In the genomic region with DNA sequence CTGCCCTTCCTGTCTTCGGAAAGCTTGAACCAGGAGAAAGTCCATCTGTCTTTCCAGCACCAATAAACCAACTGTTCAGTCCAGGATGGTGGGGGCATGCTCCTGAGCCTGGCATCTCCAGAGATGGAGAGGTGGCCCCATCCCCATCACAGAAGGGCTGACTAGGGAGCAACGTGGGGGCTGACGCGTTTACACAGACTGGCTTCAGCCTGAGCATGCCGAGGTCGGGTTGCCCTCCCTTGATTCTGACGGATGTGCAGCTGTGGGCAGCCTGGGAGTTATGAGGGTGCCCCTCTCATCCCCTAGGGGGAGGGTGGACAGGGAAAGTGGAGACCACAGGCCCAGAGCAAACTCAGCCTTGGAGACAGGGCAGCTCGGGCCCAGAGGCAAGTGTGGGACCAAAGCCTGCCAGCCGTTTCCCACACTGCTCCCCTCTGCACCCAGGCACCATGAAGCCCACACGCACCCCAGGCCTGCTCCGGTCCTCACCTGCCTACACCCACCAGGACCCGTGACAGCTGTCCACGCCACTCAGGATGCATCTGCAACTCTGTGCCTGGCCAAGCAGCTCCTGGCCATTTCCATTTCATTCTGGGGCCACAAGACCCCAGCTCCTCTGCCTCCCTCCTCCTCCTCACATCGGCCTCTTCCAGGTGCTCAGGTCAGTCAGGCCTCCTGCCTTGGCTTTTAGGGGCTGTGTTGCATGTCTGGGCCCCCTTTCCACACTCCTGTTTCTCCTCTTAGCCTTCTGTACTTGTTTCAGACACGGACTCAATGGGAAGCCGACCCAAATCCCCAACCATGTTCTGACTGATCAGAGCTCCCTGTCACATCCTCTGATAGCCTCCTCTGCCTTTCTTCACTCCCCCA, we compare ENCODE assay signal across 15 cellular contexts. TPM values are rescaled to one million over a fixed set of nuclear protein-coding genes. Genes with fewer than 3 reads are reported as not detected.
A peak's percentile ranks its signal among the peaks of the same experiment; 100 is the strongest.
DNase-seq lines count a peak whose midpoint lies in the region; ATAC-seq, FAIRE-seq and TF ChIP-seq lines count a peak whose summit lies in the region.
"Had no signal": no experiment of that assay in that cellular context is flagged by ENCODE, and none has a peak within 500 bp of the region (broad histone marks: within the 10 kb centered on the region; RNA-seq: fewer than 3 reads in every experiment).

No MANE protein-coding gene starts in this region.

- no peak for TF ChIP-seq EP300 in suprapubic skin (IDR thresholded peaks at IDR 0.05)

- no peak for FAIRE-seq in GM12892 (lab: Jason Lieb, UNC)
- FAIRE-seq: GM19239, keratinocyte, TTC549 had no signal

- TF ChIP-seq POLR2A in suprapubic skin (IDR thresholded peaks at IDR 0.05): no peak
- no peak for TF ChIP-seq POLR2A in GM12892 (IDR thresholded peaks at IDR 0.05; ENCODE audit: low read depth, low read length)
- TF ChIP-seq POLR2A in erythroblast (IDR thresholded peaks at IDR 0.05; ENCODE audit: low read length): no peak

- H3K36me3 ChIP-seq in WERI-Rb-1 (no peaks in the 10 kb centered on the region), lower lobe of right lung (no peaks in the 10 kb centered on the region), suprapubic skin (no peaks in the 10 kb centered on the region)
- H3K36me3 ChIP-seq: BE2C had no signal

- TF ChIP-seq CTCF in WERI-Rb-1 (IDR thresholded peaks at IDR 0.05; ENCODE audit: low read depth, low read length): no peak
- TF ChIP-seq CTCF in lower lobe of right lung (IDR thresholded peaks at IDR 0.05): no peak
- TF ChIP-seq CTCF in suprapubic skin (IDR thresholded peaks at IDR 0.05): no peak

- H3K27ac ChIP-seq in WERI-Rb-1: no peak overlapping the region
- peak overlapping the region; percentile 48 for H3K27ac ChIP-seq in caudate nucleus (ENCODE audit: low read depth, low read length)
- no peak overlapping the region for H3K27ac ChIP-seq in lower lobe of right lung
- no peak overlapping the region for H3K27ac ChIP-seq in suprapubic skin
- H3K27ac ChIP-seq: heart left ventricle had no signal

- ATAC-seq in lower lobe of right lung: no peak
- ATAC-seq: heart left ventricle had no signal

- H3K27me3 ChIP-seq in WERI-Rb-1 (ENCODE audit: insufficient read depth, low read depth, severe bottlenecking) (no peaks in the 10 kb centered on the region), lower lobe of right lung (ENCODE audit: low read depth) (no peaks in the 10 kb centered on the region), suprapubic skin (peaks cover 6% of the 10 kb centered on the region)
- H3K27me3 ChIP-seq: BE2C, heart left ventricle had no signal

- H3K4me3 ChIP-seq in WERI-Rb-1 (ENCODE audit: low read depth, low read length) (no peak overlapping the region), lower lobe of right lung (no peak overlapping the region), suprapubic skin (no peak overlapping the region)
- H3K4me3 ChIP-seq: heart left ventricle had no signal

- no peaks in the 10 kb centered on the region for H3K9me3 ChIP-seq in WERI-Rb-1 (ENCODE audit: severe bottlenecking)
- no peaks in the 10 kb centered on the region for H3K9me3 ChIP-seq in lower lobe of right lung
- no peaks in the 10 kb centered on the region for H3K9me3 ChIP-seq in suprapubic skin
- H3K9me3 ChIP-seq: BE2C, heart left ventricle had no signal

- intact Hi-C loops in lower lobe of right lung (cut with DNase I): no loop called here

- H3K4me1 ChIP-seq in lower lobe of right lung: peaks cover 14% of the 10 kb centered on the region
- peaks cover 9% of the 10 kb centered on the region for H3K4me1 ChIP-seq in suprapubic skin
- H3K4me1 ChIP-seq: BE2C had no signal

- DNase-seq in WERI-Rb-1 (peak; percentile 1), caudate nucleus (lab: John Stamatoyannopoulos, UW) (no peak), lower lobe of right lung (peak; percentile 28), suprapubic skin (ENCODE audit: low spot score in 2 of 2) (peak; percentile 44 to 68), GM12892 (ENCODE audit: insufficient read length) (no peak), erythroblast (lab: John Stamatoyannopoulos, UW) (no peak)
- no peak for DNase-seq in stimulated activated CD4-positive, alpha-beta T cell treated with anti-CD3 and anti-CD28 coated beads, Interleukin-4, amount 100 ng/mL, for 24 hours
- DNase-seq: BE2C; DMS 273 treated with DMSO at 0.1 percent for 48 hours; NCI-H524 treated with DMSO at 0.1 percent for 48 hours; stimulated activated CD4-positive, alpha-beta T cell treated with anti-CD3 and anti-CD28 coated beads, Interleukin-1b, Interleukin-23, amount 100 ng/mL, for 48 hours had no signal

- WGBS in suprapubic skin: 75% methylated on average over 10 of the region's 16 CpGs

RNA-seq across cellular contexts. Expression of a gene that starts 48.2 kb away (rescaled TPM):
- total RNA-seq in lower lobe of right lung (36.2 TPM), suprapubic skin (10 to 100 TPM; 32.3 to 51.3 (median 44.0) TPM)
- 15.4 TPM for polyA plus RNA-seq in GM12892 (2012; ENCODE audit: missing spikeins)

RNA-seq across cellular contexts. Expression of a gene that starts 48.3 kb away (rescaled TPM):
- total RNA-seq in lower lobe of right lung (2.8 TPM), suprapubic skin (1 to 10 TPM; 5.1 to 8.5 (median 7.4) TPM)
- 0.55 TPM for polyA plus RNA-seq in GM12892 (2012; ENCODE audit: missing spikeins)

Comparison
In these comparisons a context has a peak if more than half of its experiments do, and no peak if none do; other contexts are left out.
1. DNase-seq: peak in WERI-Rb-1 (single experiment), lower lobe of right lung (single experiment) and suprapubic skin (2 of 2); none in caudate nucleus (0 of 61), GM12892 (single experiment), erythroblast (0 of 2) and stimulated activated CD4-positive, alpha-beta T cell treated with anti-CD3 and anti-CD28 coated beads, Interleukin-4, amount 100 ng/mL, for 24 hours (single experiment).